Comparison of ENCODE assay signal across 1 cellular context in the genomic region with DNA sequence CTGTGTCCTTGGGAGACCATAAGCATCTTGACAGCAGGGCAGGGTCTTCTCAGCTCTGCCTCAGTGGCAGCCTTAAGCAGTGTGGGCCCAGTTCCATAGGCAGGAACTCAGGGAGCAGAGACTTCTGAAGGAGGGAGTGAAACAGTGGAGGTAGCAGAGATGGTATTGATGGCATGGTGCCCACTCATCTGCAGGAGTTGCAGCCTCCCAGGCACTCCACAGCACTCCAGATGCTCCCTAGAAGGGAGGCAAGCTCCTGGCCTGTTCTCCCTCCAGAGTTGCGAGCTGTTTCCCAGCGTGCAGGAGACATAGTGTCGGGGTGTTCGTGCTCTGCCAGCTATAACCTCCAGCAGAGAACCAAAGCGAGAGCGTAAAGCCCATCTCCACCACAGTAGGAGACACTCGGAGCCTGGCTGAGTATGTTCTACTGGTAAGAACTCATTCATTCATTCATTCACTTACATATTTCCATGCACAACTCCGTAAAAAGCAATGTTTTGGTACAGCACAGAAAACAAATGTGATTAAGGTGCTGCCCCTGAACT.
TF ChIP-seq lines count a peak whose summit lies in the region.

No MANE protein-coding gene starts in this region.

TF ChIP-seq in H1, 55 proteins besides CTCF, POLR2A, EP300 and RAD21:
- TF ChIP-seq RXRA (IDR thresholded peaks at IDR 0.05; ENCODE audit: insufficient read depth, low read depth, low read length) (no peak), SIN3A (conservative IDR thresholded peaks at IDR 0.05 in 1 of 2, IDR thresholded peaks at IDR 0.05 in 1 of 2; ENCODE audit: low read depth in 1 of 2, low read length in 2 of 2) (no peak), JUND (IDR thresholded peaks at IDR 0.05; ENCODE audit: low read length) (no peak), CEBPB (IDR thresholded peaks at IDR 0.05; ENCODE audit: low read depth, low read length) (no peak), KDM5A (IDR thresholded peaks at IDR 0.05; ENCODE audit: low read length) (no peak), GABPA (IDR thresholded peaks at IDR 0.05; ENCODE audit: borderline replicate concordance, insufficient read depth, low read length) (no peak), TEAD4 (IDR thresholded peaks at IDR 0.05; ENCODE audit: low read depth, low read length) (no peak), NRF1 (IDR thresholded peaks at IDR 0.05; ENCODE audit: low read depth, low read length) (no peak)
